Comparison of ENCODE assay signal across 28 cellular contexts in the genomic region with DNA sequence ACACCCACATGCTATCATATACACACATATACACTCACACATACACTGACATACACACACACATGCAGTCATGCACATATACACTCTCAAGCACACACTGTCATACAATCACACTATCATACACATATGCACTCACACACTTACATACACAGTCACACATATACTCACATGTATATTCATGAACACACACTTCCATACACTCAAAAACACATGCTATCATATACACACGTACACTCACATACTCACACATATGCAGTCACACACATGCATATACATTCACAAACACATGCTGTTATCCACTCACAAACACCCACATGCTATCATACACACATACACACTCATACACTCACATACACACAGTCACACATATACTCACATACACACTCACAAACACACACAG.
"Had no signal": no experiment of that assay in that cellular context is flagged by ENCODE, and none has a peak within 500 bp of the region (broad histone marks: within the 10 kb centered on the region; RNA-seq: fewer than 3 reads in every experiment).

No MANE protein-coding gene starts in this region.

- H3K9me3 ChIP-seq: left lung, lower lobe of right lung, ovary, prostate gland, sigmoid colon, spleen, suprapubic skin, thoracic aorta, tibial artery, upper lobe of right lung had no signal

- H3K27ac Mint-ChIP-seq: immature natural killer cell; natural killer cell; nephron progenitor cell; neural progenitor cell; stimulated activated effector memory CD8-positive, alpha-beta T cell treated with anti-CD3 and anti-CD28 coated beads, Interleukin-12 subunit alpha, Interleukin-12 subunit beta, amount 100 ng/mL, for 72 hours; stimulated activated naive CD8-positive, alpha-beta T cell treated with anti-CD3 and anti-CD28 coated beads, Interleukin-15, Interleukin-2, amounts not matched to agents 100 ng/mL and 50 ng/mL, for 24 hours had no signal

- H3K36me3 Mint-ChIP-seq: immature natural killer cell; natural killer cell; neural progenitor cell; stimulated activated effector memory CD8-positive, alpha-beta T cell treated with anti-CD3 and anti-CD28 coated beads, Interleukin-12 subunit alpha, Interleukin-12 subunit beta, amount 100 ng/mL, for 72 hours had no signal

- H3K4me3 Mint-ChIP-seq: immature natural killer cell; natural killer cell; nephron progenitor cell; neural progenitor cell; stimulated activated effector memory CD8-positive, alpha-beta T cell treated with anti-CD3 and anti-CD28 coated beads, Interleukin-12 subunit alpha, Interleukin-12 subunit beta, amount 100 ng/mL, for 72 hours; stimulated activated naive CD8-positive, alpha-beta T cell treated with anti-CD3 and anti-CD28 coated beads, Interleukin-15, Interleukin-2, amounts not matched to agents 100 ng/mL and 50 ng/mL, for 24 hours had no signal

- H3K27me3 Mint-ChIP-seq: stimulated activated naive CD8-positive, alpha-beta T cell treated with anti-CD3 and anti-CD28 coated beads, Interleukin-15, Interleukin-2, amounts not matched to agents 100 ng/mL and 50 ng/mL, for 24 hours had no signal

- H2AFZ ChIP-seq: neural progenitor cell had no signal

- H3K4me3 ChIP-seq: left lung, lower lobe of right lung, neural progenitor cell, ovary, prostate gland, sigmoid colon, spleen, suprapubic skin, thoracic aorta, tibial artery, upper lobe of right lung had no signal

- H3K36me3 ChIP-seq: left lung, lower lobe of right lung, neural progenitor cell, ovary, prostate gland, sigmoid colon, spleen, suprapubic skin, thoracic aorta, tibial artery, upper lobe of right lung had no signal

- FAIRE-seq: islet of Langerhans, kidney, small intestine had no signal

- H3K9me3 Mint-ChIP-seq: immature natural killer cell; natural killer cell; nephron progenitor cell; neural progenitor cell; stimulated activated effector memory CD8-positive, alpha-beta T cell treated with anti-CD3 and anti-CD28 coated beads, Interleukin-12 subunit alpha, Interleukin-12 subunit beta, amount 100 ng/mL, for 72 hours had no signal

- H3K4me1 Mint-ChIP-seq: immature natural killer cell; natural killer cell; nephron progenitor cell; stimulated activated effector memory CD8-positive, alpha-beta T cell treated with anti-CD3 and anti-CD28 coated beads, Interleukin-12 subunit alpha, Interleukin-12 subunit beta, amount 100 ng/mL, for 72 hours had no signal

- H3K4me1 ChIP-seq: left lung, neural progenitor cell, prostate gland, suprapubic skin, tibial artery, upper lobe of right lung had no signal

- ATAC-seq: left colon; left lung; lower lobe of right lung; right cardiac atrium; stimulated activated effector memory CD8-positive, alpha-beta T cell treated with anti-CD3 and anti-CD28 coated beads, Interleukin-12 subunit alpha, Interleukin-12 subunit beta, amount 100 ng/mL, for 72 hours; upper lobe of right lung had no signal

- H3K4me2 ChIP-seq: neural progenitor cell had no signal

- H3K27ac ChIP-seq: left lung, lower lobe of right lung, neural progenitor cell, ovary, prostate gland, sigmoid colon, spleen, suprapubic skin, thoracic aorta, tibial artery, upper lobe of right lung had no signal

- H3K9ac ChIP-seq: neural progenitor cell had no signal

- DNase-seq: hypothalamus; immature natural killer cell; kidney; left colon; left lung; lower lobe of right lung; mammary epithelial cell; mesenchymal stem cell; natural killer cell; nephron progenitor cell; ovary; retina; right cardiac atrium; sigmoid colon; small intestine; spleen; stimulated activated CD4-positive, alpha-beta T cell treated with anti-CD3 and anti-CD28 coated beads, Interleukin-4, amount 100 ng/mL, for 24 hours; stimulated activated naive CD4-positive, alpha-beta T cell; tibial artery; trophoblast cell; upper lobe of right lung had no signal

- H3K27me3 ChIP-seq: left lung, neural progenitor cell, ovary, sigmoid colon, spleen, suprapubic skin, tibial artery, upper lobe of right lung had no signal
